15 cellular contexts compared by ENCODE assay signal in genomic region chr15:63950911-63951481, GRCh38.
DNase-seq lines count a peak whose midpoint lies in the region; ATAC-seq and TF ChIP-seq lines count a peak whose summit lies in the region.
"Had no signal": no experiment of that assay in that cellular context is flagged by ENCODE, and none has a peak within 500 bp of the region (broad histone marks: within the 10 kb centered on the region; RNA-seq: fewer than 3 reads in every experiment).

No MANE protein-coding gene starts in this region.

- H3K4me3 ChIP-seq in SJSA1 (no peak overlapping the region), esophagus squamous epithelium (no peak overlapping the region)

- DNase-seq in GM03348 (ENCODE audit: low spot score) (peak; percentile 77), SJSA1 (ENCODE audit: low read depth in 1 of 2, low spot score in 2 of 2) (peak in 1 of 2 experiments; percentile 67), fibroblast of gingiva (ENCODE audit: low read depth) (peak; percentile 87), sciatic nerve (ENCODE audit: low spot score) (no peak), SHP77 treated with DMSO at 0.1 percent for 48 hours (lab: John Stamatoyannopoulos, UW) (no peak), 8988T (no peak), esophagus squamous epithelium (lab: John Stamatoyannopoulos, UW) (no peak)
- DNase-seq: activated CD4-positive, alpha-beta T cell treated with anti-CD3 and anti-CD28 coated beads for 36 hours; central memory CD4-positive, alpha-beta T cell; NCI-H2029; stimulated activated CD4-positive, alpha-beta T cell treated with anti-CD3 and anti-CD28 coated beads, Interleukin-1b, Interleukin-23, amount 100 ng/mL, for 48 hours; stimulated activated naive CD4-positive, alpha-beta T cell; SW 1271 had no signal

- H3K4me1 ChIP-seq in SJSA1 (replicated peaks) = peaks cover 13% of the 10 kb centered on the region
- peaks cover 0 to 12% (median 0%) of the 10 kb centered on the region in 3 donors for H3K4me1 ChIP-seq in esophagus squamous epithelium

- ATAC-seq in sciatic nerve = peak; percentile 41
- ATAC-seq in GM19397 (IDR thresholded peaks at IDR 0.05; ENCODE audit: unreplicated experiment) = no peak
- ATAC-seq: activated CD4-positive, alpha-beta T cell treated with anti-CD3 and anti-CD28 coated beads for 36 hours; left lobe of liver had no signal

- TF ChIP-seq CTCF in esophagus squamous epithelium (IDR thresholded peaks at IDR 0.05) = no peak

- no peaks in the 10 kb centered on the region for H3K27me3 ChIP-seq in SJSA1 (replicated peaks)
- no peaks in the 10 kb centered on the region for H3K27me3 ChIP-seq in esophagus squamous epithelium

- H3K9me3 ChIP-seq in SJSA1 (replicated peaks) = no peaks in the 10 kb centered on the region
- no peaks in the 10 kb centered on the region for H3K9me3 ChIP-seq in esophagus squamous epithelium

- no peak for TF ChIP-seq POLR2A in esophagus squamous epithelium (IDR thresholded peaks at IDR 0.05)

- intact Hi-C loops in sciatic nerve (cut with DNase I) (no loop called here), esophagus squamous epithelium (cut with DNase I) (no loop called here)

- 76 to 77% methylated on average over 6 of the region's 6 CpGs for WGBS in esophagus squamous epithelium, 2 donors

- peak overlapping the region; percentile 12; the same call in 1 of the 2 replicates for H3K27ac ChIP-seq in SJSA1
- peak overlapping the region in 2 of 4 donors; percentile 18 to 29 for H3K27ac ChIP-seq in esophagus squamous epithelium

- H3K36me3 ChIP-seq in SJSA1 (no peaks in the 10 kb centered on the region), esophagus squamous epithelium (no peaks in the 10 kb centered on the region)

Comparison
In these comparisons a context has a peak if more than half of its experiments do, and no peak if none do; other contexts are left out.
1. DNase-seq: peak in GM03348 (single experiment) and fibroblast of gingiva (single experiment); none in sciatic nerve (single experiment), SHP77 treated with DMSO at 0.1 percent for 48 hours (single experiment), 8988T (single experiment) and esophagus squamous epithelium (single experiment).